ENCODE assay signal across 8 cellular contexts in the genomic region with DNA sequence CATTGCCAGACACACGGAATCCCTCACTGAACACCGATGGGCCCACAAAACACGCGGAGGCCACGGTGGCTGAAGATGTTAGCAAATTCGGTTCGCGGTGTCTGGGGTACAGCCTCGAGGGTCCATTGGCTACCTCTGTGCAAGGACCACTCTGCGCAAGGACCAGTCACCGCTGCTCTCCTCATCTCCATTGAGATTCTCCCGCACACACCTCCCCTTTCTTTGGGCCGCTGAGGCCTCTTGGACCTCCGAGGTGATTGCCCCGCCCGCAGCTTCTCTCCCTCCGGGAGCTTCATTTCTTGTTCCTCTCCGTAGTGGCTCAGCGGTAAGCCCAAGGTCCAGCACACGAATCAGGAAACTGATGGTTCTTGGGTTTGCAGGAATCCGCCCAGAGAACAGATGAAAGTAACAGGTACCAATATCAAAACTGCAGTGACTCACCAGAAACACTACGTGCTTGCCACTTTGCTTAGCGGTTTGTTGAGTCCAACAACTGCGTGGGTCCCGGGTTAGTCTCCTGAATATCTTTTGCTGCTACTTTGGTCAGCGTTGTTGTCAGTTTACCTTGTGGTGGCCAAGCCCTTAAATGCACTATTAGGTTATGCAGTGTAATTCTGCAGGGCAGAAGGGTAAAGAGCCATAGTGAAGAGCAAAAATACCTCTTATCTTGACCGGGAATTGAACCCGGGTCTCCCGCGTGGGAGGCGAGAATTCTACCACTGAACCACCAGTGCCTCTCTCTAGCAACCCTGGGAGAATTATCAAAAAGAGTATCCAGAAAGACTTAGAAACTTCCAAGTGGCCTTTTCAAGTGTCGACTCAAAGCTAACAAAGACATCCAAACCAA.
DNase-seq lines count a peak whose midpoint lies in the region; ATAC-seq, FAIRE-seq and TF ChIP-seq lines count a peak whose summit lies in the region.
"Not testable (repeated sequence)": the region's sequence is repeated elsewhere in the genome, so short reads cannot be mapped to it uniquely, and the experiment has no call there.

No MANE protein-coding gene starts in this region.

- not testable (repeated sequence) for H3K36me3 Mint-ChIP-seq in endodermal cell (ENCODE audit: low read depth)

- H3K9me3 Mint-ChIP-seq in endodermal cell: not testable (repeated sequence)

- not testable (repeated sequence) for FAIRE-seq in RCC 7860 (lab: Jason Lieb, UNC)

- DNase-seq in CMK (ENCODE audit: low read depth) (peak; percentile 8), LNCaP clone FGC (ENCODE audit: low read depth) (peak; percentile 66), RCC 7860 (ENCODE audit: low spot score) (peak; percentile 83), endodermal cell (peak; percentile 85)
- peak in 2 of 3 experiments; percentile 35 to 54 for DNase-seq in activated CD8-positive, alpha-beta memory T cell treated with anti-CD3 and anti-CD28 coated beads for 48 hours (ENCODE audit: low read depth in 2 of 3, low spot score in 2 of 3)
- not testable (repeated sequence) for DNase-seq in right lobe of liver
- peak; percentile 56 to 61 for DNase-seq in stimulated activated CD4-positive, alpha-beta T cell treated with anti-CD3 and anti-CD28 coated beads, Interleukin-2, amount 100 ng/mL, for 24 hours

- H3K9me3 ChIP-seq in endodermal cell (ENCODE audit: control insufficient read depth, low read length); right lobe of liver: not testable (repeated sequence)

- 56% methylated on average over 15 of the region's 32 CpGs; no CpG with 5 or more reads in 1 of the 2 experiments for WGBS in endodermal cell (ENCODE audit: insufficient coverage in 1 of 2, insufficient read length in 1 of 2), 2 experiments
- WGBS in right lobe of liver (ENCODE audit: insufficient coverage, low coverage, low lambda C conversion rate, missing lambda C conversion rate): 15% methylated on average over 14 of the region's 32 CpGs

- H3K4me1 Mint-ChIP-seq in endodermal cell: not testable (repeated sequence)

- not testable (repeated sequence) for H3K4me1 ChIP-seq in endodermal cell (ENCODE audit: control insufficient read depth, insufficient read depth, low read length); right lobe of liver

- not testable (repeated sequence) for H3K4me3 ChIP-seq in LNCaP clone FGC (ENCODE audit: low read depth, low read length); endodermal cell (ENCODE audit: low read length); right lobe of liver

- not testable (repeated sequence) for H3K27ac Mint-ChIP-seq in endodermal cell

- TF ChIP-seq CTCF in LNCaP clone FGC (IDR thresholded peaks at IDR 0.05; ENCODE audit: control insufficient read depth, extremely low read depth, insufficient read depth); endodermal cell (conservative IDR thresholded peaks at IDR 0.05); right lobe of liver (IDR thresholded peaks at IDR 0.05): not testable (repeated sequence)

- H3K36me3 ChIP-seq in endodermal cell (ENCODE audit: control insufficient read depth, insufficient read depth, low read length); right lobe of liver: not testable (repeated sequence)

- not testable (repeated sequence) for H3K27me3 ChIP-seq in endodermal cell (ENCODE audit: control insufficient read depth, insufficient read depth, low read length, poor library complexity, severe bottlenecking); right lobe of liver

- intact Hi-C loops in right lobe of liver (cut with DNase I): not testable (repeated sequence)

- TF ChIP-seq POLR2A in right lobe of liver (IDR thresholded peaks at IDR 0.05): not testable (repeated sequence)

- not testable (repeated sequence) for H3K9ac ChIP-seq in endodermal cell (ENCODE audit: extremely low read depth, low read length, poor library complexity, severe bottlenecking)

- not testable (repeated sequence) for H3K27me3 Mint-ChIP-seq in endodermal cell (ENCODE audit: insufficient read depth)

- H3K4me3 Mint-ChIP-seq in endodermal cell: not testable (repeated sequence)

- ATAC-seq in GM21381 (IDR thresholded peaks at IDR 0.05; ENCODE audit: unreplicated experiment): peak; percentile 75
- ATAC-seq in right lobe of liver: peak; percentile 48 to 76 (median 72)

- not testable (repeated sequence) for H3K27ac ChIP-seq in endodermal cell (ENCODE audit: low read depth, low read length); right lobe of liver
